19 cellular contexts compared by ENCODE assay signal in the genomic region with DNA sequence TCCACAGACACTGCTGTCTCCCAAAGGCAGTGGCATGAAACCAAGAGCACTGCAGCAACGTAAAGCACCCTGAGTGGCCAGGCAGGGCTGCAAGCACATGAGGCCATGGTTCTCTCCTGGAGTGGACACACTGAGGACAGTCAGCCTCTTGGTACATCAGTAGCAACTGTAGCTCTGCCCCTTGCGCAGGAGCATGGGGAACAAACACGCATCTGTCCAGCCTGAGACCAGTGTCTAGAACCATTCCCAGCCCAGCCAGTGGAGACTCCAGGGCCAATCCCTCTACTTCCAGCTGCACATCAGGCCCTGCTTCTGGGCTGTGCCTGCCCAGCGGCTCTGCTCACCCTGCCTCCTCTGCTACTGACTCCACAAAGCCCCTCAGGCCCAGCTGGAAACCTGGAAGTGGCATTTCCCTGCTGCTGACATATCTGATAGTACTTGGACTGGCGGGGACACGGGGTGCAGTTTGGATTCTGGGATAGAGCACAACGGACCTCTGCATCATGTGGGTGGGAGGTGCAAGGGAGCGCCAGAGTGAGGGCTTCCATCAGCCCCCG. TPM values are rescaled to one million over a fixed set of nuclear protein-coding genes. Genes with fewer than 3 reads are reported as not detected.
A peak's percentile ranks its signal among the peaks of the same experiment; 100 is the strongest.
DNase-seq lines count a peak whose midpoint lies in the region; ATAC-seq and TF ChIP-seq lines count a peak whose summit lies in the region.
"Had no signal": no experiment of that assay in that cellular context is flagged by ENCODE, and none has a peak within 500 bp of the region (broad histone marks: within the 10 kb centered on the region; RNA-seq: fewer than 3 reads in every experiment).

No MANE protein-coding gene starts in this region.

- WGBS in heart right ventricle, 2 donors, result 87 to 91% methylated on average over 9 of the region's 9 CpGs
- WGBS in spleen, 5 donors, result 85 to 97% (median 91%) methylated on average over 6 to 9 of the region's 9 CpGs
- 92 to 93% methylated on average over 9 of the region's 9 CpGs for WGBS in sigmoid colon, 2 donors
- WGBS in esophagus squamous epithelium, 2 donors, result 75 to 96% methylated on average over 2 to 5 of the region's 9 CpGs

- DNase-seq in Right ventricle myocardium superior (peak; percentile 28), heart right ventricle (no peak), mesenteric fat pad (ENCODE audit: low spot score) (peak; percentile 82), spleen (peak; percentile 41), sigmoid colon (no peak), esophagus squamous epithelium (lab: John Stamatoyannopoulos, UW) (no peak)
- DNase-seq in activated CD8-positive, alpha-beta T cell treated with anti-CD3 and anti-CD28 coated beads, Interleukin-2, amount 10 ng/mL, durations not matched to agents 7 days and 5 days, result no peak
- DNase-seq: 8988T; CD4-positive, alpha-beta memory T cell; DMS153; DMS79; GDM1; H7; HFFc6; IMR-90 had no signal

- CTCF ChIA-PET in activated CD8-positive, alpha-beta T cell treated with anti-CD3 and anti-CD28 coated beads, Interleukin-2, amount 10 ng/mL, durations not matched to agents 7 days and 5 days (lab: Charles Lee), result interaction anchor here (0.9 to 5.8 kb wide), 2 partner anchors 13 to 19 kb away, joined by 3 to 62 read pairs; no protein-coding TSS in a partner anchor

- H3K9me3 ChIP-seq in heart right ventricle, result no peaks in the 10 kb centered on the region
- H3K9me3 ChIP-seq in spleen, result no peaks in the 10 kb centered on the region
- H3K9me3 ChIP-seq in sigmoid colon, result no peaks in the 10 kb centered on the region
- no peaks in the 10 kb centered on the region for H3K9me3 ChIP-seq in esophagus squamous epithelium
- H3K9me3 ChIP-seq: BLaER1 had no signal

- TF ChIP-seq CTCF in heart right ventricle (IDR thresholded peaks at IDR 0.05) (no peak), spleen (IDR thresholded peaks at IDR 0.05 in 8 of 11, conservative IDR thresholded peaks at IDR 0.05 in 3 of 11) (no peak), sigmoid colon (IDR thresholded peaks at IDR 0.05) (no peak), esophagus squamous epithelium (IDR thresholded peaks at IDR 0.05) (no peak)

- no peak overlapping the region for H3K4me3 Mint-ChIP-seq in activated CD8-positive, alpha-beta T cell treated with anti-CD3 and anti-CD28 coated beads, Interleukin-2, amount 10 ng/mL, durations not matched to agents 7 days and 5 days
- H3K4me3 Mint-ChIP-seq: CD14-positive monocyte; CD4-positive, alpha-beta memory T cell; GM23338; HFFc6 had no signal

- no peaks in the 10 kb centered on the region for H3K27me3 ChIP-seq in heart right ventricle
- H3K27me3 ChIP-seq in spleen (replicated peaks in 1 of 7), result no peaks in the 10 kb centered on the region
- H3K27me3 ChIP-seq in sigmoid colon, result no peaks in the 10 kb centered on the region
- no peaks in the 10 kb centered on the region for H3K27me3 ChIP-seq in esophagus squamous epithelium
- H3K27me3 ChIP-seq: BLaER1 had no signal

- no peaks in the 10 kb centered on the region for H3K27me3 Mint-ChIP-seq in activated CD8-positive, alpha-beta T cell treated with anti-CD3 and anti-CD28 coated beads, Interleukin-2, amount 10 ng/mL, durations not matched to agents 7 days and 5 days (ENCODE audit: low read depth)
- H3K27me3 Mint-ChIP-seq: CD4-positive, alpha-beta memory T cell had no signal

- H3K27ac Mint-ChIP-seq in activated CD8-positive, alpha-beta T cell treated with anti-CD3 and anti-CD28 coated beads, Interleukin-2, amount 10 ng/mL, durations not matched to agents 7 days and 5 days, result no peak overlapping the region
- H3K27ac Mint-ChIP-seq: CD14-positive monocyte; CD4-positive, alpha-beta memory T cell; GM23338; HFFc6 had no signal

- POLR2A ChIA-PET in activated CD8-positive, alpha-beta T cell treated with anti-CD3 and anti-CD28 coated beads, Interleukin-2, amount 10 ng/mL, durations not matched to agents 7 days and 5 days (lab: Charles Lee), result no interaction called here

- H3K27ac ChIP-seq in heart right ventricle (no peak overlapping the region), spleen (no peak overlapping the region), sigmoid colon (no peak overlapping the region), esophagus squamous epithelium (no peak overlapping the region)
- H3K27ac ChIP-seq: BLaER1 had no signal

- no peak overlapping the region for H3K4me3 ChIP-seq in heart right ventricle
- no peak overlapping the region for H3K4me3 ChIP-seq in spleen
- no peak overlapping the region for H3K4me3 ChIP-seq in sigmoid colon
- H3K4me3 ChIP-seq in esophagus squamous epithelium, result no peak overlapping the region
- H3K4me3 ChIP-seq: BLaER1, GM23338 had no signal

- H3K4me1 ChIP-seq in heart right ventricle, result peaks cover 0 to 28% (median 13%) of the 10 kb centered on the region in 9 donors
- H3K4me1 ChIP-seq in spleen, result peaks cover 0 to 21% (median 5%) of the 10 kb centered on the region in 6 donors
- no peaks in the 10 kb centered on the region for H3K4me1 ChIP-seq in sigmoid colon
- no peaks in the 10 kb centered on the region for H3K4me1 ChIP-seq in esophagus squamous epithelium

- H3K4me1 Mint-ChIP-seq in activated CD8-positive, alpha-beta T cell treated with anti-CD3 and anti-CD28 coated beads, Interleukin-2, amount 10 ng/mL, durations not matched to agents 7 days and 5 days (ENCODE audit: low read depth), result peaks cover 24% of the 10 kb centered on the region

- ATAC-seq in Right ventricle myocardium superior (ENCODE audit: poor library complexity) (no peak), heart right ventricle (no peak)
- no peak for ATAC-seq in activated CD8-positive, alpha-beta T cell treated with anti-CD3 and anti-CD28 coated beads, Interleukin-2, amount 10 ng/mL, durations not matched to agents 7 days and 5 days
- ATAC-seq: GM23338, HCT116 had no signal

- no peaks in the 10 kb centered on the region for H3K9me3 Mint-ChIP-seq in activated CD8-positive, alpha-beta T cell treated with anti-CD3 and anti-CD28 coated beads, Interleukin-2, amount 10 ng/mL, durations not matched to agents 7 days and 5 days (ENCODE audit: insufficient read depth)
- H3K9me3 Mint-ChIP-seq: CD4-positive, alpha-beta memory T cell; GM23338; HFFc6 had no signal

- H3K36me3 Mint-ChIP-seq in activated CD8-positive, alpha-beta T cell treated with anti-CD3 and anti-CD28 coated beads, Interleukin-2, amount 10 ng/mL, durations not matched to agents 7 days and 5 days (ENCODE audit: low read depth), result no peaks in the 10 kb centered on the region
- H3K36me3 Mint-ChIP-seq: CD14-positive monocyte; CD4-positive, alpha-beta memory T cell had no signal

- intact Hi-C loops in Right ventricle myocardium superior (cut with DNase I) (no loop called here), heart right ventricle (cut with DNase I) (no loop called here), spleen (cut with DNase I; ENCODE audit: low total_unique reads) (no loop called here), sigmoid colon (cut with DNase I) (no loop called here), esophagus squamous epithelium (cut with DNase I) (no loop called here)

- peaks cover 0 to 4% (median 0%) of the 10 kb centered on the region in 9 donors for H3K36me3 ChIP-seq in heart right ventricle
- H3K36me3 ChIP-seq in spleen, result no peaks in the 10 kb centered on the region
- no peaks in the 10 kb centered on the region for H3K36me3 ChIP-seq in sigmoid colon
- H3K36me3 ChIP-seq in esophagus squamous epithelium, result no peaks in the 10 kb centered on the region
- H3K36me3 ChIP-seq: BLaER1 had no signal

- TF ChIP-seq POLR2A in spleen (IDR thresholded peaks at IDR 0.05) (no peak), sigmoid colon (IDR thresholded peaks at IDR 0.05) (no peak), esophagus squamous epithelium (IDR thresholded peaks at IDR 0.05) (no peak)

- TF ChIP-seq EP300 in sigmoid colon (IDR thresholded peaks at IDR 0.05), result no peak

RNA-seq across cellular contexts. Expression of a gene that starts 49.0 kb away (rescaled TPM):
- 42.8 TPM for total RNA-seq in Right ventricle myocardium superior
- 10 to 100 TPM; 43.2 to 63.3 (median 53.3) TPM for total RNA-seq in heart right ventricle
- polyA plus RNA-seq in heart right ventricle, result 10 to 100 TPM in 1 of 2 donors, 1 to 10 TPM in 1; 8.1 to 16.0 TPM
- total RNA-seq in mesenteric fat pad, result 85.3 TPM
- total RNA-seq in spleen, result 10 to 100 TPM; 49.4 to 77.4 (median 67.8) TPM
- polyA plus RNA-seq in spleen, result 1 to 10 TPM; 4.6 to 9.1 (median 5.1) TPM
- total RNA-seq in sigmoid colon, result 10 to 100 TPM; 43.2 to 47.9 (median 45.1) TPM
- 10 to 100 TPM in 1 of 3 donors, 1 to 10 TPM in 2; 4.2 to 15.0 (median 8.8) TPM for polyA plus RNA-seq in sigmoid colon
- total RNA-seq in activated CD8-positive, alpha-beta T cell treated with anti-CD3 and anti-CD28 coated beads, Interleukin-2, amount 10 ng/mL, durations not matched to agents 7 days and 5 days, result 10 to 100 TPM; 48.0 to 49.0 TPM
- total RNA-seq in esophagus squamous epithelium, result 10 to 100 TPM; 51.1 to 69.8 (median 61.0) TPM

RNA-seq across cellular contexts. Expression of a gene that starts 53.5 kb away (rescaled TPM):
- total RNA-seq in Right ventricle myocardium superior (35.3 TPM), heart right ventricle (10 to 100 TPM; 31.6 to 50.3 (median 46.0) TPM), mesenteric fat pad (42.6 TPM), spleen (10 to 100 TPM; 52.6 to 71.3 (median 59.6) TPM), sigmoid colon (100 to 1,000 TPM; 117 to 152 (median 126) TPM), esophagus squamous epithelium (10 to 100 TPM; 26.1 to 78.8 (median 35.3) TPM)
- polyA plus RNA-seq in heart right ventricle (10 to 100 TPM; 13.4 to 19.2 TPM), spleen (10 to 100 TPM; 16.2 to 17.9 (median 17.7) TPM), sigmoid colon (10 to 100 TPM; 13.2 to 21.1 (median 13.2) TPM)
- 10 to 100 TPM; 67.7 to 71.0 TPM for total RNA-seq in activated CD8-positive, alpha-beta T cell treated with anti-CD3 and anti-CD28 coated beads, Interleukin-2, amount 10 ng/mL, durations not matched to agents 7 days and 5 days

Comparison
In these comparisons a context has a peak if more than half of its experiments do, and no peak if none do; other contexts are left out.
1. DNase-seq: peak in Right ventricle myocardium superior (single experiment), mesenteric fat pad (single experiment) and spleen (single experiment); none in heart right ventricle (0 of 2), sigmoid colon (single experiment), activated CD8-positive, alpha-beta T cell treated with anti-CD3 and anti-CD28 coated beads, Interleukin-2, amount 10 ng/mL, durations not matched to agents 7 days and 5 days (single experiment) and esophagus squamous epithelium (single experiment).